9 cellular contexts compared by ENCODE assay signal in genomic region chr18:65567372-65567771, GRCh38.
DNase-seq lines count a peak whose midpoint lies in the region; ATAC-seq, FAIRE-seq and TF ChIP-seq lines count a peak whose summit lies in the region.
"Had no signal": no experiment of that assay in that cellular context is flagged by ENCODE, and none has a peak within 500 bp of the region (broad histone marks: within the 10 kb centered on the region; RNA-seq: fewer than 3 reads in every experiment).

No MANE protein-coding gene starts in this region.

- no peak overlapping the region for H2BK15ac ChIP-seq in H9 (ENCODE audit: low read depth, low read length)

- H3K79me2 ChIP-seq in H9 (ENCODE audit: insufficient read depth, low read length), result no peaks in the 10 kb centered on the region

- H4K5ac ChIP-seq in H9 (ENCODE audit: insufficient read length, low read depth, low read length), result no peak overlapping the region

- no peaks in the 10 kb centered on the region for H3K36me3 Mint-ChIP-seq in H9 (ENCODE audit: insufficient read depth in 1 of 3, low read depth in 3 of 3)
- H3K36me3 Mint-ChIP-seq: activated naive CD8-positive, alpha-beta T cell treated with anti-CD3 and anti-CD28 coated beads for 36 hours had no signal

- ATAC-seq in gastroesophageal sphincter, result no peak

- no peak overlapping the region for H2BK120ac ChIP-seq in H9 (ENCODE audit: low read depth, low read length, poor library complexity, severe bottlenecking)

- no peak overlapping the region for H3K9ac ChIP-seq in H9 (ENCODE audit: extremely low read depth, insufficient read length, low read length)

- no peaks in the 10 kb centered on the region for H4K20me1 ChIP-seq in H9 (ENCODE audit: control insufficient read depth, insufficient read depth, insufficient read length)

- no peaks in the 10 kb centered on the region for H3K79me1 ChIP-seq in H9 (ENCODE audit: insufficient read depth, low read depth, low read length, poor library complexity, severe bottlenecking)

- H3K36me3 ChIP-seq in gastroesophageal sphincter, result no peaks in the 10 kb centered on the region

- H3K27me3 ChIP-seq in H9 (ENCODE audit: insufficient read depth, low read length), result no peaks in the 10 kb centered on the region
- no peaks in the 10 kb centered on the region for H3K27me3 ChIP-seq in gastroesophageal sphincter

- no peak overlapping the region for H2BK20ac ChIP-seq in H9 (ENCODE audit: low read depth, low read length, poor library complexity, severe bottlenecking)

- H3K9me3 ChIP-seq in H9 (ENCODE audit: control insufficient read depth, low read depth, low read length), result no peaks in the 10 kb centered on the region
- peaks cover 0 to 4% (median 0%) of the 10 kb centered on the region in 3 donors for H3K9me3 ChIP-seq in gastroesophageal sphincter

- no peak overlapping the region for H3K27ac ChIP-seq in H9 (ENCODE audit: insufficient read length, low read depth, low read length)
- no peak overlapping the region for H3K27ac ChIP-seq in gastroesophageal sphincter

- DNase-seq in H9, result no peak
- DNase-seq in NCI-H2171 (lab: John Stamatoyannopoulos, UW), result peak; percentile 31
- peak; percentile 0 for DNase-seq in amniotic epithelial cell (ENCODE audit: low read depth)
- peak; percentile 1 for DNase-seq in midbrain (lab: John Stamatoyannopoulos, UW)
- DNase-seq in H54 (ENCODE audit: insufficient read length, low spot score), result no peak
- no peak for DNase-seq in NCI-H774 (lab: John Stamatoyannopoulos, UW)
- DNase-seq: activated naive CD8-positive, alpha-beta T cell treated with anti-CD3 and anti-CD28 coated beads for 36 hours had no signal

- H3K4ac ChIP-seq in H9 (ENCODE audit: low read depth, low read length), result no peak overlapping the region

- no peaks in the 10 kb centered on the region for H3K23me2 ChIP-seq in H9 (ENCODE audit: insufficient read length, low read depth, low read length, poor library complexity, severe bottlenecking)

- H3K56ac ChIP-seq in H9 (ENCODE audit: insufficient read length, low read depth, low read length), result no peak overlapping the region

- H3K23ac ChIP-seq in H9 (ENCODE audit: insufficient read length, low read depth, low read length), result no peak overlapping the region

- H2AFZ ChIP-seq in H9 (ENCODE audit: low read length), result no peak overlapping the region

- H4K91ac ChIP-seq in H9 (ENCODE audit: insufficient read length, low read depth, low read length), result no peak overlapping the region

- H2AK5ac ChIP-seq in H9 (ENCODE audit: insufficient read length, low read length), result no peak overlapping the region

- H3K4me1 ChIP-seq in H9 (ENCODE audit: insufficient read depth, low read length), result no peaks in the 10 kb centered on the region; the same call in 1 of the 2 replicates
- H3K4me1 ChIP-seq in gastroesophageal sphincter, result no peaks in the 10 kb centered on the region

- TF ChIP-seq EP300 in gastroesophageal sphincter (IDR thresholded peaks at IDR 0.05), result no peak

- no peaks in the 10 kb centered on the region for H3K4me1 Mint-ChIP-seq in H9
- H3K4me1 Mint-ChIP-seq: activated naive CD8-positive, alpha-beta T cell treated with anti-CD3 and anti-CD28 coated beads for 36 hours had no signal

- no peak overlapping the region for H4K8ac ChIP-seq in H9 (replicated peaks; ENCODE audit: insufficient read length, low read depth, low read length)

- FAIRE-seq in H54 (lab: Jason Lieb, UNC), result no peak
- FAIRE-seq: frontal cortex had no signal

- no peak overlapping the region for H2BK5ac ChIP-seq in H9 (ENCODE audit: insufficient read length, low read length)

- no peak overlapping the region for H2BK12ac ChIP-seq in H9 (ENCODE audit: insufficient read length, low read depth, low read length)

- no peak overlapping the region for H3K18ac ChIP-seq in H9 (ENCODE audit: insufficient read length, low read depth, low read length)

- H3K14ac ChIP-seq in H9 (ENCODE audit: insufficient read depth, low read length), result no peak overlapping the region

- no peaks in the 10 kb centered on the region for H3K27me3 Mint-ChIP-seq in H9 (ENCODE audit: low read depth)
- H3K27me3 Mint-ChIP-seq: activated naive CD8-positive, alpha-beta T cell treated with anti-CD3 and anti-CD28 coated beads for 36 hours had no signal

- H3T11ph ChIP-seq in H9 (ENCODE audit: low read length), result no peak overlapping the region

- WGBS in H9 (ENCODE audit: extremely low coverage, insufficient read length, low lambda C conversion rate), result no CpG with 5 or more reads among the region's 3 CpGs
- WGBS in gastroesophageal sphincter (ENCODE audit: low coverage in 1 of 2), 2 donors, result 7 to 10% methylated on average over 3 of the region's 3 CpGs

- no peak overlapping the region for H3K4me3 Mint-ChIP-seq in H9
- H3K4me3 Mint-ChIP-seq: activated naive CD8-positive, alpha-beta T cell treated with anti-CD3 and anti-CD28 coated beads for 36 hours had no signal

- no peak overlapping the region for H3K27ac Mint-ChIP-seq in H9
- H3K27ac Mint-ChIP-seq: activated naive CD8-positive, alpha-beta T cell treated with anti-CD3 and anti-CD28 coated beads for 36 hours had no signal

- TF ChIP-seq POLR2A in H54 (IDR thresholded peaks at IDR 0.05; ENCODE audit: low read depth, low read length) (no peak), gastroesophageal sphincter (IDR thresholded peaks at IDR 0.05) (no peak)

- no peak overlapping the region for H3K4me2 ChIP-seq in H9 (ENCODE audit: insufficient read depth, insufficient read length, low read length)

- TF ChIP-seq CTCF in H9 (conservative IDR thresholded peaks at IDR 0.05), result peak; percentile 70
- no peak for TF ChIP-seq CTCF in gastroesophageal sphincter (IDR thresholded peaks at IDR 0.05)

- H3K4me3 ChIP-seq in gastroesophageal sphincter, result no peak overlapping the region

- H3K9me3 Mint-ChIP-seq in H9, result 0 out of 5 replicates have a peak, but pooled peaks cover 0 to 2% of the 10 kb centered on the region in 2 experiments
- H3K9me3 Mint-ChIP-seq: activated naive CD8-positive, alpha-beta T cell treated with anti-CD3 and anti-CD28 coated beads for 36 hours had no signal

Comparison
In these comparisons a context has a peak if more than half of its experiments do, and no peak if none do; other contexts are left out.
1. DNase-seq: peak in NCI-H2171 (single experiment), amniotic epithelial cell (single experiment) and midbrain (single experiment); none in H9 (single experiment), H54 (single experiment) and NCI-H774 (single experiment).